Comparison of ENCODE assay signal across 1 cellular context in the genomic region with DNA sequence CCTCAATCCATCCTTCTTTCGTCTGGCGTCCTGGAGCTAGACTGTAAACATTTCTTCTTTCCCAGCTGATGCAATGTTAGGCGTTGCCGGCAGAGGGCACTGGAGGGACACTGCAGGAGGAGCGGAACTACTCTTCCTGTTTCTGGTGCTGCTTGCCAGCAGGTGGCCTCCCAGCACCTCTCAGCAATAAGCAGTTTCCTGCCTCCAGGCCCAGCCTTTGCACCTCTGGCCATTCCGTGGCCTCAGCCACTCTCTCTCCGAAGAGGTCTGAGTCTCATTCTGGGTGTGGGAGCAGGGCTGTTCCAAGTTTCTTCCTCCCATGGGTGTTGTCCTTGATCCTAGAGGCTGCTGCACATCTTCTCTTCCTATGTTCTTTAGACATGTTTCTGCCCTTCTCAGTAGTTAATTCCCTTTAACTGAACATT.
TF ChIP-seq lines count a peak whose summit lies in the region.

No MANE protein-coding gene starts in this region.

TF ChIP-seq in HepG2, 621 proteins besides CTCF, POLR2A, EP300 and RAD21 (continued from another document and continues in another):
- peak; percentile 20; the same call in 1 of the 2 replicates for TF ChIP-seq HOMEZ (CRISPR knock-in tag; IDR thresholded peaks at IDR 0.05; ENCODE audit: low read depth)
- peak; percentile 84 for TF ChIP-seq CEBPG (CRISPR knock-in tag; IDR thresholded peaks at IDR 0.05)
- TF ChIP-seq STAT5B (CRISPR knock-in tag; IDR thresholded peaks at IDR 0.05) = no peak
- no peak for TF ChIP-seq SETDB1 (CRISPR knock-in tag; IDR thresholded peaks at IDR 0.05; ENCODE audit: borderline replicate concordance)
- TF ChIP-seq ZNF329 (CRISPR knock-in tag; IDR thresholded peaks at IDR 0.05; ENCODE audit: low read depth) = no peak
- no peak for TF ChIP-seq CC2D1A (CRISPR knock-in tag; IDR thresholded peaks at IDR 0.05)
- peak; percentile 78 to 87 for TF ChIP-seq HMGXB4 (CRISPR knock-in tag; IDR thresholded peaks at IDR 0.05; ENCODE audit: borderline replicate concordance in 1 of 2, low read depth in 1 of 2)
- peak; percentile 46; the same call in 1 of the 2 replicates for TF ChIP-seq HDAC2 (CRISPR knock-in tag; IDR thresholded peaks at IDR 0.05)
- TF ChIP-seq TEAD3 (CRISPR knock-in tag; optimal IDR thresholded peaks at IDR 0.05; ENCODE audit: borderline replicate concordance) = peak; percentile 74
- TF ChIP-seq HMG20A (CRISPR knock-in tag; IDR thresholded peaks at IDR 0.05; ENCODE audit: borderline replicate concordance) = no peak
- peak; percentile 44; the same call in 1 of the 2 replicates for TF ChIP-seq ZNF350 (CRISPR knock-in tag; IDR thresholded peaks at IDR 0.05; ENCODE audit: borderline replicate concordance, low read depth)
- no peak for TF ChIP-seq ZNF879 (CRISPR knock-in tag; IDR thresholded peaks at IDR 0.05)
- TF ChIP-seq, protein P1, sequence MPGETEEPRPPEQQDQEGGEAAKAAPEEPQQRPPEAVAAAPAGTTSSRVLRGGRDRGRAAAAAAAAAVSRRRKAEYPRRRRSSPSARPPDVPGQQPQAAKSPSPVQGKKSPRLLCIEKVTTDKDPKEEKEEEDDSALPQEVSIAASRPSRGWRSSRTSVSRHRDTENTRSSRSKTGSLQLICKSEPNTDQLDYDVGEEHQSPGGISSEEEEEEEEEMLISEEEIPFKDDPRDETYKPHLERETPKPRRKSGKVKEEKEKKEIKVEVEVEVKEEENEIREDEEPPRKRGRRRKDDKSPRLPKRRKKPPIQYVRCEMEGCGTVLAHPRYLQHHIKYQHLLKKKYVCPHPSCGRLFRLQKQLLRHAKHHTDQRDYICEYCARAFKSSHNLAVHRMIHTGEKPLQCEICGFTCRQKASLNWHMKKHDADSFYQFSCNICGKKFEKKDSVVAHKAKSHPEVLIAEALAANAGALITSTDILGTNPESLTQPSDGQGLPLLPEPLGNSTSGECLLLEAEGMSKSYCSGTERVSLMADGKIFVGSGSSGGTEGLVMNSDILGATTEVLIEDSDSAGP (CRISPR knock-in tag; IDR thresholded peaks at IDR 0.05; ENCODE audit: borderline replicate concordance) = 0 out of 2 replicates have a peak, but pooled peaks have one; percentile 34
- TF ChIP-seq ZNF468 (CRISPR knock-in tag; IDR thresholded peaks at IDR 0.05) = no peak
- TF ChIP-seq ZNF550 (CRISPR knock-in tag; IDR thresholded peaks at IDR 0.05; ENCODE audit: borderline replicate concordance) = no peak
- peak; percentile 66; the same call in 1 of the 2 replicates for TF ChIP-seq MIER3 (CRISPR knock-in tag; IDR thresholded peaks at IDR 0.05; ENCODE audit: borderline replicate concordance)
- TF ChIP-seq, protein P2, sequence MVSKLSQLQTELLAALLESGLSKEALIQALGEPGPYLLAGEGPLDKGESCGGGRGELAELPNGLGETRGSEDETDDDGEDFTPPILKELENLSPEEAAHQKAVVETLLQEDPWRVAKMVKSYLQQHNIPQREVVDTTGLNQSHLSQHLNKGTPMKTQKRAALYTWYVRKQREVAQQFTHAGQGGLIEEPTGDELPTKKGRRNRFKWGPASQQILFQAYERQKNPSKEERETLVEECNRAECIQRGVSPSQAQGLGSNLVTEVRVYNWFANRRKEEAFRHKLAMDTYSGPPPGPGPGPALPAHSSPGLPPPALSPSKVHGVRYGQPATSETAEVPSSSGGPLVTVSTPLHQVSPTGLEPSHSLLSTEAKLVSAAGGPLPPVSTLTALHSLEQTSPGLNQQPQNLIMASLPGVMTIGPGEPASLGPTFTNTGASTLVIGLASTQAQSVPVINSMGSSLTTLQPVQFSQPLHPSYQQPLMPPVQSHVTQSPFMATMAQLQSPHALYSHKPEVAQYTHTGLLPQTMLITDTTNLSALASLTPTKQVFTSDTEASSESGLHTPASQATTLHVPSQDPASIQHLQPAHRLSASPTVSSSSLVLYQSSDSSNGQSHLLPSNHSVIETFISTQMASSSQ (IDR thresholded peaks at IDR 0.05; ENCODE audit: low read depth) = no peak
- TF ChIP-seq, protein P2 (CRISPR knock-in tag; IDR thresholded peaks at IDR 0.05; ENCODE audit: borderline replicate concordance) = no peak
- TF ChIP-seq, protein P3, sequence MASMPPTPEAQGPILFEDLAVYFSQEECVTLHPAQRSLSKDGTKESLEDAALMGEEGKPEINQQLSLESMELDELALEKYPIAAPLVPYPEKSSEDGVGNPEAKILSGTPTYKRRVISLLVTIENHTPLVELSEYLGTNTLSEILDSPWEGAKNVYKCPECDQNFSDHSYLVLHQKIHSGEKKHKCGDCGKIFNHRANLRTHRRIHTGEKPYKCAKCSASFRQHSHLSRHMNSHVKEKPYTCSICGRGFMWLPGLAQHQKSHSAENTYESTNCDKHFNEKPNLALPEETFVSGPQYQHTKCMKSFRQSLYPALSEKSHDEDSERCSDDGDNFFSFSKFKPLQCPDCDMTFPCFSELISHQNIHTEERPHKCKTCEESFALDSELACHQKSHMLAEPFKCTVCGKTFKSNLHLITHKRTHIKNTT (CRISPR knock-in tag; IDR thresholded peaks at IDR 0.05) = no peak
- TF ChIP-seq ZNF496 (CRISPR knock-in tag; IDR thresholded peaks at IDR 0.05; ENCODE audit: insufficient replicate concordance) = no peak
- peak; percentile 43; the same call in 1 of the 2 replicates for TF ChIP-seq REPIN1 (CRISPR knock-in tag; IDR thresholded peaks at IDR 0.05; ENCODE audit: borderline replicate concordance, low read depth)
- TF ChIP-seq ARNT (IDR thresholded peaks at IDR 0.05) = no peak
- peak; percentile 45; the same call in 1 of the 2 replicates for TF ChIP-seq ZNF331 (CRISPR knock-in tag; IDR thresholded peaks at IDR 0.05)
- no peak for TF ChIP-seq NCOA1 (CRISPR knock-in tag; IDR thresholded peaks at IDR 0.05)
- no peak for TF ChIP-seq PHF8 (CRISPR knock-in tag; IDR thresholded peaks at IDR 0.05)
- peak; percentile 93 for TF ChIP-seq ELF3 (CRISPR knock-in tag; IDR thresholded peaks at IDR 0.05)
- TF ChIP-seq TFDP2 (CRISPR knock-in tag; IDR thresholded peaks at IDR 0.05) = no peak
- TF ChIP-seq, protein P4, sequence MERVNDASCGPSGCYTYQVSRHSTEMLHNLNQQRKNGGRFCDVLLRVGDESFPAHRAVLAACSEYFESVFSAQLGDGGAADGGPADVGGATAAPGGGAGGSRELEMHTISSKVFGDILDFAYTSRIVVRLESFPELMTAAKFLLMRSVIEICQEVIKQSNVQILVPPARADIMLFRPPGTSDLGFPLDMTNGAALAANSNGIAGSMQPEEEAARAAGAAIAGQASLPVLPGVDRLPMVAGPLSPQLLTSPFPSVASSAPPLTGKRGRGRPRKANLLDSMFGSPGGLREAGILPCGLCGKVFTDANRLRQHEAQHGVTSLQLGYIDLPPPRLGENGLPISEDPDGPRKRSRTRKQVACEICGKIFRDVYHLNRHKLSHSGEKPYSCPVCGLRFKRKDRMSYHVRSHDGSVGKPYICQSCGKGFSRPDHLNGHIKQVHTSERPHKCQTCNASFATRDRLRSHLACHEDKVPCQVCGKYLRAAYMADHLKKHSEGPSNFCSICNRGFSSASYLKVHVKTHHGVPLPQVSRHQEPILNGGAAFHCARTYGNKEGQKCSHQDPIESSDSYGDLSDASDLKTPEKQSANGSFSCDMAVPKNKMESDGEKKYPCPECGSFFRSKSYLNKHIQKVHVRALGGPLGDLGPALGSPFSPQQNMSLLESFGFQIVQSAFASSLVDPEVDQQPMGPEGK (CRISPR knock-in tag; IDR thresholded peaks at IDR 0.05) = 0 out of 2 replicates have a peak, but pooled peaks have one; percentile 21
- no peak for TF ChIP-seq MBNL3 (CRISPR knock-in tag; conservative IDR thresholded peaks at IDR 0.05)
- TF ChIP-seq CENPX (CRISPR knock-in tag; IDR thresholded peaks at IDR 0.05) = no peak
- TF ChIP-seq ATAD3A (CRISPR knock-in tag; IDR thresholded peaks at IDR 0.05) = no peak
- no peak for TF ChIP-seq JUND (CRISPR knock-in tag; IDR thresholded peaks at IDR 0.05)
- no peak for TF ChIP-seq BORCS8-MEF2B (CRISPR knock-in tag; IDR thresholded peaks at IDR 0.05)
- TF ChIP-seq TFE3 (CRISPR knock-in tag; IDR thresholded peaks at IDR 0.05) = no peak
- TF ChIP-seq, protein P5, sequence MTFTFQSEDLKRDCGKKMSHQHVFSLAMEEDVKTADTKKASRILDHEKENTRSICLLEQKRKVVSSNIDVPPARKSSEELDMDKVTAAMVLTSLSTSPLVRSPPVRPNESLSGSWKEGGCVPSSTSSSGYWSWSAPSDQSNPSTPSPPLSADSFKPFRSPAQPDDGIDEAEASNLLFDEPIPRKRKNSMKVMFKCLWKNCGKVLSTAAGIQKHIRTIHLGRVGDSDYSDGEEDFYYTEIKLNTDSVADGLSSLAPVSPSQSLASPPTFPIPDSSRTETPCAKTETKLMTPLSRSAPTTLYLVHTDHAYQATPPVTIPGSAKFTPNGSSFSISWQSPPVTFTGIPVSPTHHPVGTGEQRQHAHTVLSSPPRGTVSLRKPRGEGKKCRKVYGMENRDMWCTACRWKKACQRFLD (CRISPR knock-in tag; IDR thresholded peaks at IDR 0.05; ENCODE audit: borderline replicate concordance) = no peak
- TF ChIP-seq THAP9 (CRISPR knock-in tag; IDR thresholded peaks at IDR 0.05; ENCODE audit: borderline replicate concordance) = 0 out of 2 replicates have a peak, but pooled peaks have one; percentile 27
- TF ChIP-seq ZNF292 (CRISPR knock-in tag; IDR thresholded peaks at IDR 0.05; ENCODE audit: borderline replicate concordance, low read depth) = no peak
